8 cellular contexts compared by ENCODE assay signal in genomic region chr19:34253711-34254551, GRCh38. TPM values are rescaled to one million over a fixed set of nuclear protein-coding genes. Genes with fewer than 3 reads are reported as not detected.
A peak's percentile ranks its signal among the peaks of the same experiment; 100 is the strongest.
DNase-seq lines count a peak whose midpoint lies in the region; ATAC-seq, FAIRE-seq and TF ChIP-seq lines count a peak whose summit lies in the region.

No MANE protein-coding gene starts in this region.

- no peaks in the 10 kb centered on the region for H3K9me3 ChIP-seq in CD4-positive, CD25-positive, alpha-beta regulatory T cell (ENCODE audit: control insufficient read depth in 2 of 2, low read length in 2 of 2)
- no peaks in the 10 kb centered on the region for H3K9me3 ChIP-seq in small intestine (ENCODE audit: control insufficient read depth, low read depth)

- H3K4me3 ChIP-seq in CD4-positive, CD25-positive, alpha-beta regulatory T cell (ENCODE audit: low read depth, low read length): peak overlapping the region; percentile 84
- H3K4me3 ChIP-seq in brain microvascular endothelial cell (ENCODE audit: low read depth, low read length): peak overlapping the region; percentile 74
- peak overlapping the region; percentile 84 to 92 for H3K4me3 ChIP-seq in small intestine (ENCODE audit: low read depth in 1 of 2, low read length in 2 of 2)

- in situ Hi-C loops in brain microvascular endothelial cell (cut with HindIII; ENCODE audit: low pct_ligation_motif_present, low sequenced_read_pairs): no loop called here
- in situ Hi-C loops in GM13977 (cut with MboI; ENCODE audit: low pct_unique_long_range_greater_than_20kb, low sequenced_read_pairs, unreplicated experiment): no loop called here

- peak; percentile 79 for TF ChIP-seq POLR2A in Raji (IDR thresholded peaks at IDR 0.05; ENCODE audit: insufficient read depth, low read depth, low read length)

- peaks cover 16 to 43% (median 28%) of the 10 kb centered on the region in 4 donors for H3K4me1 Mint-ChIP-seq in CD4-positive, CD25-positive, alpha-beta regulatory T cell

- FAIRE-seq in small intestine (lab: Jason Lieb, UNC): no peak

- no peaks in the 10 kb centered on the region for H3K36me3 ChIP-seq in CD4-positive, CD25-positive, alpha-beta regulatory T cell (ENCODE audit: control insufficient read depth, insufficient read depth, low read length)
- H3K36me3 ChIP-seq in brain microvascular endothelial cell (replicated peaks) (no peaks in the 10 kb centered on the region), small intestine (ENCODE audit: control insufficient read depth in 2 of 2, insufficient read depth in 2 of 2, low read length in 2 of 2) (no peaks in the 10 kb centered on the region)

- DNase-seq in CD4-positive, CD25-positive, alpha-beta regulatory T cell: no peak
- DNase-seq in brain microvascular endothelial cell (no peak), islet precursor cell (peak; percentile 91), small intestine (peak; percentile 26), GM13977 (ENCODE audit: low spot score) (no peak)

- no peaks in the 10 kb centered on the region for H3K27me3 ChIP-seq in CD4-positive, CD25-positive, alpha-beta regulatory T cell (ENCODE audit: control insufficient read depth, insufficient read depth, low read length)
- H3K27me3 ChIP-seq in brain microvascular endothelial cell (replicated peaks) (no peaks in the 10 kb centered on the region), small intestine (ENCODE audit: control insufficient read depth in 2 of 2, insufficient read depth in 2 of 2, low read length in 2 of 2) (no peaks in the 10 kb centered on the region)

- peak overlapping the region; percentile 94 to 100 (median 98) for H3K4me3 Mint-ChIP-seq in CD4-positive, CD25-positive, alpha-beta regulatory T cell

- ATAC-seq in CD4-positive, CD25-positive, alpha-beta regulatory T cell (ENCODE audit: low read depth in 2 of 2): peak; percentile 22 to 32
- ATAC-seq in GM19023 (IDR thresholded peaks at IDR 0.05; ENCODE audit: unreplicated experiment) (peak; percentile 43), HG03432 (IDR thresholded peaks at IDR 0.05; ENCODE audit: unreplicated experiment) (peak; percentile 20)

- H3K4me1 ChIP-seq in CD4-positive, CD25-positive, alpha-beta regulatory T cell (ENCODE audit: control insufficient read depth, insufficient read depth, low read length, poor library complexity, severe bottlenecking): peaks cover 18% of the 10 kb centered on the region
- no peaks in the 10 kb centered on the region for H3K4me1 ChIP-seq in small intestine (ENCODE audit: control insufficient read depth in 2 of 2, insufficient read depth in 1 of 2, low read depth in 1 of 2, low read length in 1 of 2)

- WGBS in small intestine, 3 donors: 3 to 16% (median 10%) methylated on average over 39 to 47 of the region's 47 CpGs

- peak overlapping the region; percentile 89 for H3K27ac ChIP-seq in CD4-positive, CD25-positive, alpha-beta regulatory T cell (ENCODE audit: insufficient read depth, low read length, poor library complexity, severe bottlenecking)
- peak overlapping the region; percentile 79 for H3K27ac ChIP-seq in brain microvascular endothelial cell
- H3K27ac ChIP-seq in small intestine (ENCODE audit: low read depth in 1 of 2, low read length in 1 of 2): peak overlapping the region; percentile 47 to 75

- H3K9me3 Mint-ChIP-seq in CD4-positive, CD25-positive, alpha-beta regulatory T cell: peaks cover 0 to 3% (median 0%) of the 10 kb centered on the region in 7 donors

- TF ChIP-seq CTCF in brain microvascular endothelial cell (IDR thresholded peaks at IDR 0.05; ENCODE audit: low read depth, low read length, missing control alignments) (no peak), GM13977 (IDR thresholded peaks at IDR 0.05; ENCODE audit: extremely low read depth, insufficient read depth, missing control alignments) (no peak)

- no peaks in the 10 kb centered on the region for H3K27me3 Mint-ChIP-seq in CD4-positive, CD25-positive, alpha-beta regulatory T cell

- H3K27ac Mint-ChIP-seq in CD4-positive, CD25-positive, alpha-beta regulatory T cell: peak overlapping the region; percentile 95 to 100 (median 99)

- peaks cover 4% of the 10 kb centered on the region for H3K36me3 Mint-ChIP-seq in CD4-positive, CD25-positive, alpha-beta regulatory T cell

RNA-seq across cellular contexts. Expression of gene GARRE1, which starts 0.4 kb away (rescaled TPM):
- total RNA-seq in CD4-positive, CD25-positive, alpha-beta regulatory T cell: 47.4 TPM
- polyA plus RNA-seq in CD4-positive, CD25-positive, alpha-beta regulatory T cell: 1 to 10 TPM; 3.2 to 6.6 (median 4.5) TPM
- polyA plus RNA-seq in small intestine: 10 to 100 TPM in 1 of 3 donors, 1 to 10 TPM in 2; 2.7 to 10.9 (median 3.0) TPM

Comparison
In these comparisons a context has a peak if more than half of its experiments do, and no peak if none do; other contexts are left out.
1. DNase-seq: peak in islet precursor cell (single experiment) and small intestine (single experiment); none in CD4-positive, CD25-positive, alpha-beta regulatory T cell (0 of 3), brain microvascular endothelial cell (single experiment) and GM13977 (single experiment).
2. Peak in every context shown above with its lines, with median percentiles within 50 percentile points of each other: ATAC-seq, H3K27ac ChIP-seq and H3K4me3 ChIP-seq.